In genomic region chr1:35069746-35070145, GRCh38 we compare ENCODE assay signal across 31 cellular contexts.
"Had no signal": no experiment of that assay in that cellular context is flagged by ENCODE, and none has a peak within 500 bp of the region (broad histone marks: within the 10 kb centered on the region; RNA-seq: fewer than 3 reads in every experiment).

No MANE protein-coding gene starts in this region.

- H3K4me1 ChIP-seq: adrenal gland, ascending aorta, body of pancreas, breast epithelium had no signal

- H3K4me3 ChIP-seq: adrenal gland, ascending aorta, body of pancreas, breast epithelium, cardiac muscle cell had no signal

- H3K9me3 ChIP-seq: body of pancreas had no signal

- H3K27ac ChIP-seq: adrenal gland, ascending aorta, body of pancreas, brain microvascular endothelial cell, breast epithelium, cardiac muscle cell had no signal

- ATAC-seq: activated naive CD4-positive, alpha-beta T cell treated with anti-CD3 and anti-CD28 coated beads, Interleukin-2, amount 50 U/mL, for 72 hours; activated naive CD8-positive, alpha-beta T cell treated with anti-CD3 and anti-CD28 coated beads, Interleukin-2, amount 50 U/mL, for 24 hours; activated T-cell treated with anti-CD3 and anti-CD28 coated beads, Interleukin-2, amount 50 U/mL, for 4 hours; activated T-cell treated with anti-CD3 and anti-CD28 coated beads, Interleukin-2, amount 50 U/mL, for 72 hours; activated T-helper 17 cell treated with anti-CD3 and anti-CD28 coated beads, Interleukin-2, amount 50 U/mL, for 72 hours; body of pancreas had no signal

- H3K27me3 ChIP-seq: adrenal gland, ascending aorta, body of pancreas, brain microvascular endothelial cell, breast epithelium, cardiac muscle cell had no signal

- H3K36me3 ChIP-seq: adrenal gland, ascending aorta, brain microvascular endothelial cell, breast epithelium, cardiac muscle cell had no signal

- DNase-seq: activated effector memory CD4-positive, alpha-beta T cell treated with anti-CD3 and anti-CD28 coated beads, Interleukin-2, amount 50 U/mL, for 16 hours; activated effector memory CD4-positive, alpha-beta T cell treated with Interleukin-2 at 50 U/mL for 16 hours; activated gamma-delta T cell; activated gamma-delta T cell treated with Interleukin-2 at 50 U/mL for 16 hours; activated naive CD4-positive, alpha-beta T cell; activated naive CD4-positive, alpha-beta T cell treated with anti-CD3 and anti-CD28 coated beads for 36 hours; activated naive CD4-positive, alpha-beta T cell treated with anti-CD3 and anti-CD28 coated beads, Interleukin-2, amount 10 ng/mL, durations not matched to agents 7 days and 5 days; activated naive CD4-positive, alpha-beta T cell treated with anti-CD3 and anti-CD28 coated beads, Interleukin-2, amount 50 U/mL, for 16 hours; activated naive CD4-positive, alpha-beta T cell treated with Interleukin-2 at 50 U/mL for 16 hours; activated naive CD8-positive, alpha-beta T cell treated with anti-CD3 and anti-CD28 coated beads for 36 hours; activated naive CD8-positive, alpha-beta T cell treated with anti-CD3 and anti-CD28 coated beads, Interleukin-2, amount 10 ng/mL, durations not matched to agents 7 days and 5 days; activated naive CD8-positive, alpha-beta T cell treated with anti-CD3 and anti-CD28 coated beads, Interleukin-2, amount 50 U/mL, for 24 hours; activated T-cell treated with anti-CD3 and anti-CD28 coated beads, Interleukin-2, amount 50 U/mL, for 24 hours; activated T-cell treated with anti-CD3 and anti-CD28 coated beads, Interleukin-2, amount 50 U/mL, for 4 hours; activated T-cell treated with anti-CD3 and anti-CD28 coated beads, Interleukin-2, amount 50 U/mL, for 48 hours; activated T-cell treated with anti-CD3 and anti-CD28 coated beads, Interleukin-2, amount 50 U/mL, for 72 hours; adrenal gland; amniotic stem cell; amygdala; anterior cingulate cortex; aorta; body of pancreas; brain microvascular endothelial cell; caudate nucleus; central memory CD4-positive, alpha-beta T cell; cerebellar nuclear complex had no signal
